Comparison of ENCODE assay signal across 30 cellular contexts in the genomic region with DNA sequence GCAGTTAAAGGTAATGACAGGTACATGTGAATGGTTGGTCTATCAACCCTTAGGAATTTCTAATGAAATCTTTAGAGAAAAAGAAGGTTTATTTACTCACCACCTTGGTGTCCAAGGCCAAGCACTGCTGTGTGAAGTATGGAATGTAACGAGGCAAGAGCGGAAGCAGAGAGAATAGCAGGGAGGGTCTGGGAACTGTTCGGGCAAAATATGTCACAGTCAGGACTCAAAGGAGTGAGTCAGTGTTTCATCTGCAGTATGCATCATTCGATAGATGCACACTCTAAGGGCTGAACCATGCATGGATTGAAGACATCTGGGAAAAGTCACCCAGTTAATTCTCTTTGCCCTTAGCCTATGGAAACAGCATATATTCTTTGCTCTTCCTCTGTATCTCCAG. TPM values are rescaled to one million over a fixed set of nuclear protein-coding genes. Genes with fewer than 3 reads are reported as not detected.
A peak's percentile ranks its signal among the peaks of the same experiment; 100 is the strongest.
DNase-seq lines count a peak whose midpoint lies in the region; ATAC-seq, FAIRE-seq and TF ChIP-seq lines count a peak whose summit lies in the region.
"Had no signal": no experiment of that assay in that cellular context is flagged by ENCODE, and none has a peak within 500 bp of the region (broad histone marks: within the 10 kb centered on the region; RNA-seq: fewer than 3 reads in every experiment).

No MANE protein-coding gene starts in this region.

- H2BK120ac ChIP-seq in trophoblast cell (ENCODE audit: insufficient read depth, low read length, poor library complexity), result no peak overlapping the region

- no peak overlapping the region for H3K4me2 ChIP-seq in endothelial cell of umbilical vein (ENCODE audit: insufficient read depth, low read length)
- no peak overlapping the region for H3K4me2 ChIP-seq in trophoblast cell (ENCODE audit: low read length)

- no peaks in the 10 kb centered on the region for H3K79me1 ChIP-seq in trophoblast cell (ENCODE audit: low read length)

- H3K4me3 Mint-ChIP-seq in activated CD8-positive, alpha-beta T cell treated with anti-CD3 and anti-CD28 coated beads for 36 hours, result no peak overlapping the region
- H3K4me3 Mint-ChIP-seq: activated CD4-positive, alpha-beta T cell treated with anti-CD3 and anti-CD28 coated beads, Interleukin-2, amount 10 ng/mL, durations not matched to agents 7 days and 5 days; activated naive CD8-positive, alpha-beta T cell treated with anti-CD3 and anti-CD28 coated beads, Interleukin-2, amount 50 U/mL, for 24 hours; activated T-cell treated with anti-CD3 and anti-CD28 coated beads, Interleukin-2, amount 50 U/mL, for 24 hours; CD4-positive, alpha-beta T cell; memory B cell had no signal

- H2BK5ac ChIP-seq in trophoblast cell (ENCODE audit: low read depth, low read length, poor library complexity), result no peak overlapping the region

- no peak overlapping the region for H4K12ac ChIP-seq in trophoblast cell (ENCODE audit: low read depth, low read length)

- peak; percentile 75 for DNase-seq in EL
- peak; percentile 21 for DNase-seq in RWPE1 (ENCODE audit: low spot score)
- no peak for DNase-seq in endothelial cell of umbilical vein (ENCODE audit: low read depth, low spot score)
- DNase-seq in trophoblast cell, result peak; percentile 86 to 88
- no peak for DNase-seq in activated CD8-positive, alpha-beta T cell treated with anti-CD3 and anti-CD28 coated beads for 36 hours
- no peak for DNase-seq in right cardiac atrium
- no peak for DNase-seq in NCI-H510A treated with DMSO at 0.1 percent for 48 hours (lab: John Stamatoyannopoulos, UW)
- DNase-seq: activated CD4-positive, alpha-beta T cell treated with anti-CD3 and anti-CD28 coated beads, Interleukin-2, amount 10 ng/mL, durations not matched to agents 7 days and 5 days; activated naive CD8-positive, alpha-beta T cell treated with anti-CD3 and anti-CD28 coated beads, Interleukin-2, amount 50 U/mL, for 24 hours; activated T-cell treated with anti-CD3 and anti-CD28 coated beads, Interleukin-2, amount 50 U/mL, for 24 hours; CD4-positive, alpha-beta T cell; cerebellar nuclear complex; DND-41; MV-4-11; NCI-H1436; NCI-H2081 treated with DMSO at 0.1 percent for 48 hours; NCI-H2227 treated with DMSO at 0.1 percent for 48 hours; pancreas; SJCRH30; small intestine; stimulated activated naive CD8-positive, alpha-beta T cell treated with anti-CD3 and anti-CD28 coated beads, Interleukin-15, Interleukin-2, amounts not matched to agents 100 U/mL and 50 U/mL, for 24 hours; T1000 had no signal

- no peak overlapping the region for H2AK5ac ChIP-seq in trophoblast cell (ENCODE audit: low read length)

- H3K9me3 ChIP-seq in endothelial cell of umbilical vein (replicated peaks; ENCODE audit: control insufficient read depth, insufficient read depth, low read length), result no peaks in the 10 kb centered on the region
- H3K9me3 ChIP-seq in trophoblast cell (ENCODE audit: insufficient read depth, low read depth, low read length), result no peaks in the 10 kb centered on the region
- H3K9me3 ChIP-seq in right cardiac atrium (ENCODE audit: control insufficient read depth, low read length), result no peaks in the 10 kb centered on the region
- H3K9me3 ChIP-seq: HAP-1, pancreas, SJCRH30 had no signal

- H2AFZ ChIP-seq in endothelial cell of umbilical vein (ENCODE audit: low read depth, low read length) (no peak overlapping the region), trophoblast cell (ENCODE audit: insufficient read depth, low read length, poor library complexity) (no peak overlapping the region)

- H3K27me3 ChIP-seq in endothelial cell of umbilical vein (ENCODE audit: control insufficient read depth in 2 of 2, insufficient read depth in 2 of 2, low read length in 2 of 2) (peaks cover 0 to 3% of the 10 kb centered on the region in 2 experiments), trophoblast cell (ENCODE audit: insufficient read depth, low read length) (no peaks in the 10 kb centered on the region), right cardiac atrium (ENCODE audit: control insufficient read depth, insufficient read depth) (no peaks in the 10 kb centered on the region)
- H3K27me3 ChIP-seq: SJCRH30 had no signal

- dilution Hi-C loops in endothelial cell of umbilical vein (cut with MboI; ENCODE audit: extremely low pct_ligation_motif_present, low sequenced_read_pairs), result no loop called here

- H2BK12ac ChIP-seq in trophoblast cell (ENCODE audit: low read length), result no peak overlapping the region

- no peak for TF ChIP-seq POLR2A in endothelial cell of umbilical vein (IDR thresholded peaks at IDR 0.05; ENCODE audit: low read depth, low read length)

- H4K20me1 ChIP-seq in endothelial cell of umbilical vein (replicated peaks; ENCODE audit: control insufficient read depth, extremely low read depth, insufficient read depth, low read length), result no peaks in the 10 kb centered on the region

- H3K9me1 ChIP-seq in endothelial cell of umbilical vein (replicated peaks; ENCODE audit: control insufficient read depth, extremely low read depth, insufficient read depth, low read length), result no peaks in the 10 kb centered on the region

- H3K23ac ChIP-seq in trophoblast cell (ENCODE audit: low read length), result no peak overlapping the region

- no peak for FAIRE-seq in endothelial cell of umbilical vein (lab: Jason Lieb, UNC)
- FAIRE-seq: D721Med, GM12891, pancreas had no signal

- H3K36me3 Mint-ChIP-seq in activated CD8-positive, alpha-beta T cell treated with anti-CD3 and anti-CD28 coated beads for 36 hours (ENCODE audit: low read depth), result no peaks in the 10 kb centered on the region
- H3K36me3 Mint-ChIP-seq: memory B cell had no signal

- no peak for ATAC-seq in activated CD8-positive, alpha-beta T cell treated with anti-CD3 and anti-CD28 coated beads for 36 hours
- no peak for ATAC-seq in right cardiac atrium
- ATAC-seq: activated naive CD8-positive, alpha-beta T cell treated with anti-CD3 and anti-CD28 coated beads, Interleukin-2, amount 50 U/mL, for 24 hours; left lobe of liver; Panc1; pancreas; stimulated activated naive CD8-positive, alpha-beta T cell treated with anti-CD3 and anti-CD28 coated beads, Interleukin-15, Interleukin-2, amounts not matched to agents 100 U/mL and 50 U/mL, for 24 hours had no signal

- no peak overlapping the region for H3K18ac ChIP-seq in trophoblast cell (ENCODE audit: low read length)

- no peaks in the 10 kb centered on the region for H3K9me3 Mint-ChIP-seq in activated CD8-positive, alpha-beta T cell treated with anti-CD3 and anti-CD28 coated beads for 36 hours
- H3K9me3 Mint-ChIP-seq: activated CD4-positive, alpha-beta T cell treated with anti-CD3 and anti-CD28 coated beads, Interleukin-2, amount 10 ng/mL, durations not matched to agents 7 days and 5 days; activated naive CD8-positive, alpha-beta T cell treated with anti-CD3 and anti-CD28 coated beads, Interleukin-2, amount 50 U/mL, for 24 hours; activated T-cell treated with anti-CD3 and anti-CD28 coated beads, Interleukin-2, amount 50 U/mL, for 24 hours; CD4-positive, alpha-beta T cell; memory B cell had no signal

- H3K36me3 ChIP-seq in endothelial cell of umbilical vein (ENCODE audit: control insufficient read depth in 2 of 2, extremely low read depth in 1 of 2, insufficient read depth in 2 of 2, low read length in 2 of 2) (peaks cover 3 to 8% of the 10 kb centered on the region in 2 experiments), trophoblast cell (ENCODE audit: control insufficient read depth in 1 of 2, insufficient read depth in 2 of 2, low read length in 2 of 2) (no peaks in the 10 kb centered on the region)
- H3K36me3 ChIP-seq: HAP-1, pancreas, SJCRH30 had no signal

- H3K4me1 Mint-ChIP-seq in activated CD8-positive, alpha-beta T cell treated with anti-CD3 and anti-CD28 coated beads for 36 hours (ENCODE audit: low read depth), result no peaks in the 10 kb centered on the region
- H3K4me1 Mint-ChIP-seq: activated CD4-positive, alpha-beta T cell treated with anti-CD3 and anti-CD28 coated beads, Interleukin-2, amount 10 ng/mL, durations not matched to agents 7 days and 5 days; activated naive CD8-positive, alpha-beta T cell treated with anti-CD3 and anti-CD28 coated beads, Interleukin-2, amount 50 U/mL, for 24 hours; memory B cell had no signal

- no peak overlapping the region for H3K27ac Mint-ChIP-seq in activated CD8-positive, alpha-beta T cell treated with anti-CD3 and anti-CD28 coated beads for 36 hours
- H3K27ac Mint-ChIP-seq: activated CD4-positive, alpha-beta T cell treated with anti-CD3 and anti-CD28 coated beads, Interleukin-2, amount 10 ng/mL, durations not matched to agents 7 days and 5 days; activated naive CD8-positive, alpha-beta T cell treated with anti-CD3 and anti-CD28 coated beads, Interleukin-2, amount 50 U/mL, for 24 hours; activated T-cell treated with anti-CD3 and anti-CD28 coated beads, Interleukin-2, amount 50 U/mL, for 24 hours; CD4-positive, alpha-beta T cell; memory B cell had no signal

- H3K4me1 ChIP-seq in endothelial cell of umbilical vein (ENCODE audit: control insufficient read depth, extremely low read depth, insufficient read depth, low read length) (peaks cover 15% of the 10 kb centered on the region), trophoblast cell (ENCODE audit: control insufficient read depth in 1 of 2, insufficient read depth in 2 of 2, low read length in 2 of 2) (no peaks in the 10 kb centered on the region), right cardiac atrium (ENCODE audit: control insufficient read depth, insufficient read depth, low read length) (peaks cover 5% of the 10 kb centered on the region)
- H3K4me1 ChIP-seq: HAP-1, pancreas, SJCRH30 had no signal

- H3K4me3 ChIP-seq in endothelial cell of umbilical vein (replicated peaks in 1 of 3; ENCODE audit: insufficient read depth in 1 of 3, low read depth in 1 of 3, low read length in 3 of 3) (no peak overlapping the region), trophoblast cell (ENCODE audit: low read depth, low read length) (no peak overlapping the region), right cardiac atrium (ENCODE audit: low read length) (no peak overlapping the region)
- H3K4me3 ChIP-seq: HAP-1, pancreas, SJCRH30 had no signal

- no peak overlapping the region for H3K9ac ChIP-seq in endothelial cell of umbilical vein (replicated peaks; ENCODE audit: extremely low read depth, insufficient read depth, low read length)
- H3K9ac ChIP-seq in trophoblast cell (ENCODE audit: low read length), result no peak overlapping the region

- TF ChIP-seq CTCF in RWPE1 (conservative IDR thresholded peaks at IDR 0.05; ENCODE audit: low read depth) (no peak), endothelial cell of umbilical vein (IDR thresholded peaks at IDR 0.05; ENCODE audit: extremely low read depth in 1 of 2, insufficient read depth in 1 of 2, low read depth in 1 of 2, low read length in 2 of 2) (no peak)
- no peak for TF ChIP-seq CTCF in activated CD8-positive, alpha-beta T cell treated with anti-CD3 and anti-CD28 coated beads for 36 hours (IDR thresholded peaks at IDR 0.05)

- H3K79me2 ChIP-seq in endothelial cell of umbilical vein (ENCODE audit: control insufficient read depth, insufficient read depth, low read length), result no peaks in the 10 kb centered on the region
- H3K79me2 ChIP-seq in trophoblast cell (ENCODE audit: control insufficient read depth, insufficient read depth, low read length, poor library complexity), result no peaks in the 10 kb centered on the region

- POLR2A ChIA-PET in RWPE1 (lab: Yijun Ruan, JAX; ENCODE audit: low non-redundant PET), result no interaction called here
- POLR2A ChIA-PET in endothelial cell of umbilical vein (lab: Charles Lee), result no interaction called here
- POLR2A ChIA-PET in activated CD8-positive, alpha-beta T cell treated with anti-CD3 and anti-CD28 coated beads for 36 hours (lab: Charles Lee), result no interaction called here

- no peak overlapping the region for H3K27ac ChIP-seq in RWPE1
- H3K27ac ChIP-seq in endothelial cell of umbilical vein (ENCODE audit: insufficient read depth, low read depth, low read length), result peak overlapping the region; percentile 31
- H3K27ac ChIP-seq in trophoblast cell (ENCODE audit: low read depth, low read length), result no peak overlapping the region
- H3K27ac ChIP-seq in right cardiac atrium (ENCODE audit: low read length), result no peak overlapping the region
- H3K27ac ChIP-seq: HL-60, pancreas, SJCRH30 had no signal

- BruUV-seq in endothelial cell of umbilical vein (replicated peaks; lab: Mats Ljungman, UMichigan), result no TSS peak

- H4K8ac ChIP-seq in trophoblast cell (ENCODE audit: low read depth, low read length), result no peak overlapping the region

- intact Hi-C loops in endothelial cell of umbilical vein (cut with micrococcal nuclease) (no loop called here), right cardiac atrium (cut with DNase I) (no loop called here)
- intact Hi-C loops in activated CD8-positive, alpha-beta T cell treated with anti-CD3 and anti-CD28 coated beads for 36 hours (cut with micrococcal nuclease), result no loop called here

- no CpG with 5 or more reads among the region's 4 CpGs for WGBS in trophoblast cell (ENCODE audit: extremely low coverage, insufficient coverage, insufficient read length)
- WGBS in right cardiac atrium, result 85% methylated on average over 4 of the region's 4 CpGs

- CTCF ChIA-PET in RWPE1 (lab: Yijun Ruan, JAX), result no interaction called here
- CTCF ChIA-PET in endothelial cell of umbilical vein (lab: Charles Lee), result interaction anchor here (1.0 to 1.4 kb wide), 3 partner anchors 12 to 15 kb away, joined by 4 to 9 read pairs (median 4); no protein-coding TSS in a partner anchor
- CTCF ChIA-PET in activated CD8-positive, alpha-beta T cell treated with anti-CD3 and anti-CD28 coated beads for 36 hours (lab: Charles Lee), result no interaction called here

- H3K27me3 Mint-ChIP-seq in activated CD8-positive, alpha-beta T cell treated with anti-CD3 and anti-CD28 coated beads for 36 hours, result no peaks in the 10 kb centered on the region
- H3K27me3 Mint-ChIP-seq: activated CD4-positive, alpha-beta T cell treated with anti-CD3 and anti-CD28 coated beads, Interleukin-2, amount 10 ng/mL, durations not matched to agents 7 days and 5 days; CD4-positive, alpha-beta T cell; memory B cell had no signal

- H3K4ac ChIP-seq in trophoblast cell (ENCODE audit: low read depth, low read length), result no peak overlapping the region

- H4K91ac ChIP-seq in trophoblast cell (ENCODE audit: low read depth, low read length), result no peak overlapping the region

- H3K14ac ChIP-seq in trophoblast cell (ENCODE audit: low read length), result no peak overlapping the region

RNA-seq across cellular contexts. Expression of a gene that starts 33.2 kb away (rescaled TPM):
- total RNA-seq in endothelial cell of umbilical vein (37.9 and 50.0 TPM in 2 replicates), right cardiac atrium (10 to 100 TPM; 27.1 to 61.9 (median 40.4) TPM)
- polyA plus RNA-seq in endothelial cell of umbilical vein (21.9 and 26.3 TPM in 2 replicates), right cardiac atrium (23.9 TPM)
- 13.6 and 14.3 TPM in 2 replicates for polyA plus RNA-seq in endothelial cell of umbilical vein (2011; cell fraction: cytosol; rRNA removed)
- 31.1 and 36.8 TPM in 2 replicates for polyA plus RNA-seq in endothelial cell of umbilical vein (2011; cell fraction: nucleus; rRNA removed)
- 9.0 and 17.2 TPM in 2 replicates for polyA plus RNA-seq in endothelial cell of umbilical vein (2012)
- 61.0 and 65.4 TPM in 2 replicates for polyA minus RNA-seq in endothelial cell of umbilical vein
- not detected for polyA minus RNA-seq in endothelial cell of umbilical vein (2011; cell fraction: cytosol; rRNA and poly(A)+ RNA removed)
- 37.1 and 55.8 TPM in 2 replicates for polyA minus RNA-seq in endothelial cell of umbilical vein (2011; cell fraction: nucleus; rRNA and poly(A)+ RNA removed)
- 0.25 and 0.30 TPM in 2 replicates for polyA plus RNA-seq in trophoblast cell (2013)
- total RNA-seq in activated CD8-positive, alpha-beta T cell treated with anti-CD3 and anti-CD28 coated beads for 36 hours, result not detected
- total RNA-seq: activated CD4-positive, alpha-beta T cell treated with anti-CD3 and anti-CD28 coated beads, Interleukin-2, amount 10 ng/mL, durations not matched to agents 7 days and 5 days; CD4-positive, alpha-beta T cell had no signal
- polyA plus RNA-seq: neural cell had no signal

Comparison
In these comparisons a context has a peak if more than half of its experiments do, and no peak if none do; other contexts are left out.
1. DNase-seq: peak in EL (single experiment), RWPE1 (single experiment) and trophoblast cell (2 of 2); none in endothelial cell of umbilical vein (single experiment), activated CD8-positive, alpha-beta T cell treated with anti-CD3 and anti-CD28 coated beads for 36 hours (single experiment), right cardiac atrium (0 of 3) and NCI-H510A treated with DMSO at 0.1 percent for 48 hours (single experiment).
2. RNA of a gene that starts 33.2 kb away (total RNA-seq): 37.9 to 50.0 TPM in endothelial cell of umbilical vein and 27.1 to 61.9 TPM in right cardiac atrium; not detected in activated CD8-positive, alpha-beta T cell treated with anti-CD3 and anti-CD28 coated beads for 36 hours; every median in the first group is over 10 times any median in the second.